In the genomic region with DNA sequence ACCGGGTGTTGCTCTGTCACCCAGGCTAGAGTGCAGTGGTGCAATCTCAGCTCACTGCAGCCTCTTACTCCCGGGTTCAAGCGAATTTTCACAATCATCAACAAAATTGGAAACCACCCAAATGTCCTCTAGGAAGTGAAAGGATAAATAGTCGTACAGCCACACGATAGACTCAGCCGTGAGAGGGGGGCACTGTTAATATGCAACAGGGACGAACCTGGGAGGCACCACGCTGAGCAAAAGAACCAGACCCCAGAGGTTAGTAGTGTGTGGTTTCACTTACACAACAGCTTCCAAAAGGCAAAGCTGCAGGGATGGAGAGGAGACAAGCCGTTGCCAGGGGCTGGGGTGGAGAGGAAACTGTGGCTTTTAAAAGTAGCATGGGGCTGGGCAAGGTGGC, we compare ENCODE assay signal across 1 cellular context.
TF ChIP-seq lines count a peak whose summit lies in the region.

No MANE protein-coding gene starts in this region.

TF ChIP-seq in GM12878, 131 proteins besides CTCF, POLR2A, EP300 and RAD21:
- TF ChIP-seq YY1 (IDR thresholded peaks at IDR 0.05; ENCODE audit: low read depth, low read length) (no peak), NR2C1 (IDR thresholded peaks at IDR 0.05) (no peak), NFIC (IDR thresholded peaks at IDR 0.05; ENCODE audit: low read depth, low read length) (no peak), PML (IDR thresholded peaks at IDR 0.05; ENCODE audit: low read length) (no peak)
